In the genomic region with DNA sequence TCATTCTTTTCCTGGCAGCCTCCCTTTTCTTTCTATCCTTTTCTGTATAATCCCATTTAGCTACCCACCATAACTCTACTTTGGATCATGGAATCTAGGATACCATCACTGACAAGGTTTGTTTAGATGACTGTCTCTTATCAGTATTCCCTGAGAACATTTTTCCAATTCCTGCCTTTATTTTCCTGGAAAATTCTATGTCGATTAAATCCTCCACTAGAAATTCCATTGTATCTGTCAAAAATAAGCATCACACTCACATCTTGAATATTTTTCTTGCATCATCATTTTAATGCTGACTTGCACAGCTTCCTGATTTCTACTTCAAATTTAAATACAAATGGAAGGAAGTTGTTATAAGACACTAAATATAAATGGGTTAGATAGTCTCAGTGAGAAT, we compare ENCODE assay signal across 15 cellular contexts. TPM values are rescaled to one million over a fixed set of nuclear protein-coding genes. Genes with fewer than 3 reads are reported as not detected.
DNase-seq lines count a peak whose midpoint lies in the region; ATAC-seq and TF ChIP-seq lines count a peak whose summit lies in the region.
"Had no signal": no experiment of that assay in that cellular context is flagged by ENCODE, and none has a peak within 500 bp of the region (broad histone marks: within the 10 kb centered on the region; RNA-seq: fewer than 3 reads in every experiment).

No MANE protein-coding gene starts in this region.

- H3F3A ChIP-seq in SK-N-SH (replicated peaks; ENCODE audit: insufficient read depth) = peaks cover 20% of the 10 kb centered on the region

- H3K27ac ChIP-seq in SK-N-SH (ENCODE audit: low read depth in 2 of 2, low read length in 1 of 2) (peak overlapping the region; percentile 97 to 98; a peak in 3 of 4 replicates), layer of hippocampus (ENCODE audit: low read depth, low read length) (peak overlapping the region; percentile 72), suprapubic skin (peak overlapping the region; percentile 42)
- H3K27ac ChIP-seq: 22Rv1, SJSA1 had no signal

- peaks cover 11 to 12% of the 10 kb centered on the region in 2 experiments for H3K36me3 ChIP-seq in SK-N-SH (replicated peaks in 1 of 2; ENCODE audit: control insufficient read depth in 1 of 2, insufficient read depth in 2 of 2, low read length in 1 of 2)
- no peaks in the 10 kb centered on the region for H3K36me3 ChIP-seq in adipocyte (ENCODE audit: control insufficient read depth, insufficient read depth, low read length, severe bottlenecking)
- H3K36me3 ChIP-seq in suprapubic skin = no peaks in the 10 kb centered on the region

- no peak for TF ChIP-seq RAD21 in SK-N-SH (IDR thresholded peaks at IDR 0.05; ENCODE audit: low read length)

- TF ChIP-seq CTCF in SK-N-SH (IDR thresholded peaks at IDR 0.05) = no peak
- no peak for TF ChIP-seq CTCF in suprapubic skin (IDR thresholded peaks at IDR 0.05)

- CTCF ChIA-PET in SK-N-SH (lab: Yijun Ruan, JAX) = interaction anchor here (1.2 to 4.4 kb wide), 5 partner anchors 12 to 92 kb away, joined by 3 to 16 read pairs (median 12); no protein-coding TSS in a partner anchor

- H3K9ac ChIP-seq in SK-N-SH (no peak overlapping the region), adipocyte (ENCODE audit: low read length) (no peak overlapping the region)

- WGBS in SK-N-SH (ENCODE audit: low lambda C conversion rate) = 80% methylated on average over 1 of the region's 1 CpG
- 85% methylated on average over 1 of the region's 1 CpG for WGBS in suprapubic skin

- H3K4me1 ChIP-seq in SK-N-SH (ENCODE audit: control insufficient read depth in 1 of 2, insufficient read depth in 2 of 2, low read depth in 1 of 2, low read length in 1 of 2) = peaks cover 15 to 25% of the 10 kb centered on the region in 2 experiments; a peak in 3 of 4 replicates
- H3K4me1 ChIP-seq in adipocyte (ENCODE audit: control insufficient read depth, insufficient read depth, low read length) = peaks cover 18% of the 10 kb centered on the region
- peaks cover 41% of the 10 kb centered on the region for H3K4me1 ChIP-seq in suprapubic skin

- peak overlapping the region in 1 of 2 experiments; percentile 81; a peak in 2 of 4 replicates for H3K4me3 ChIP-seq in SK-N-SH (ENCODE audit: low read depth in 2 of 2, low read length in 1 of 2)
- H3K4me3 ChIP-seq in adipocyte (ENCODE audit: low read length) = peak overlapping the region; percentile 87
- no peak overlapping the region for H3K4me3 ChIP-seq in suprapubic skin
- H3K4me3 ChIP-seq: SJSA1 had no signal

- H3K9me2 ChIP-seq in SK-N-SH = no peaks in the 10 kb centered on the region

- H3K27me3 ChIP-seq in SK-N-SH (ENCODE audit: insufficient read depth) (no peaks in the 10 kb centered on the region), adipocyte (replicated peaks; ENCODE audit: control insufficient read depth, insufficient read depth, low read length) (no peaks in the 10 kb centered on the region), layer of hippocampus (ENCODE audit: control insufficient read depth, insufficient read depth, low read length) (no peaks in the 10 kb centered on the region), suprapubic skin (no peaks in the 10 kb centered on the region)
- H3K27me3 ChIP-seq: SJSA1 had no signal

- peak overlapping the region; percentile 94; the same call in 1 of the 2 replicates for H3K4me2 ChIP-seq in SK-N-SH

- POLR2A ChIA-PET in SK-N-SH (lab: Yijun Ruan, JAX) = no interaction called here

- H3K9me3 ChIP-seq in SK-N-SH (0 out of 2 replicates have a peak, but pooled peaks cover 8% of the 10 kb centered on the region), adipocyte (ENCODE audit: control insufficient read depth, low read length) (peaks cover 5% of the 10 kb centered on the region), suprapubic skin (no peaks in the 10 kb centered on the region)

- H2AFZ ChIP-seq in SK-N-SH (ENCODE audit: low read depth) = no peak overlapping the region

- DNase-seq in SK-N-SH = no peak
- no peak for DNase-seq in adipocyte (ENCODE audit: low read depth)
- no peak for DNase-seq in suprapubic skin (ENCODE audit: low spot score in 2 of 2)
- DNase-seq in NCI-H2081 treated with DMSO at 0.1 percent for 48 hours (lab: John Stamatoyannopoulos, UW) = no peak
- DNase-seq in T-helper 9 cell = no peak
- DNase-seq in 8988T = no peak
- DNase-seq: activated CD4-positive, CD25-positive, alpha-beta regulatory T cell treated with anti-CD3 and anti-CD28 coated beads, Interleukin-2, amount 50 U/mL, for 72 hours; HCEC 1CT; NCI-H82; stimulated activated CD4-positive, alpha-beta T cell treated with anti-CD3 and anti-CD28 coated beads, Interleukin-4, amount 100 ng/mL, for 24 hours; stimulated activated naive CD8-positive, alpha-beta T cell treated with anti-CD3 and anti-CD28 coated beads, Interleukin-15, amount 100 ng/mL, for 72 hours had no signal

- ATAC-seq in SK-N-SH treated with all-trans-retinoic acid at 6 μM for 48 hours = no peak
- ATAC-seq: stimulated activated naive CD8-positive, alpha-beta T cell treated with anti-CD3 and anti-CD28 coated beads, Interleukin-15, amount 100 ng/mL, for 72 hours had no signal

- peaks cover 60% of the 10 kb centered on the region for H3K79me2 ChIP-seq in SK-N-SH (ENCODE audit: insufficient read depth)

- H4K20me1 ChIP-seq in SK-N-SH (ENCODE audit: insufficient read depth) = no peaks in the 10 kb centered on the region

- TF ChIP-seq EP300 in SK-N-SH (IDR thresholded peaks at IDR 0.05; ENCODE audit: borderline replicate concordance in 1 of 2, low read depth in 1 of 2, low read length in 1 of 2) (no peak), suprapubic skin (IDR thresholded peaks at IDR 0.05) (no peak)

- no peak for TF ChIP-seq POLR2A in suprapubic skin (IDR thresholded peaks at IDR 0.05)

TF ChIP-seq in SK-N-SH, 30 proteins besides CTCF, POLR2A, EP300 and RAD21 (continues in another document):
- TF ChIP-seq FOSL2 (IDR thresholded peaks at IDR 0.05; ENCODE audit: borderline replicate concordance, low read depth) (no peak), TCF12 (IDR thresholded peaks at IDR 0.05) (no peak)
- TF ChIP-seq, protein P1, sequence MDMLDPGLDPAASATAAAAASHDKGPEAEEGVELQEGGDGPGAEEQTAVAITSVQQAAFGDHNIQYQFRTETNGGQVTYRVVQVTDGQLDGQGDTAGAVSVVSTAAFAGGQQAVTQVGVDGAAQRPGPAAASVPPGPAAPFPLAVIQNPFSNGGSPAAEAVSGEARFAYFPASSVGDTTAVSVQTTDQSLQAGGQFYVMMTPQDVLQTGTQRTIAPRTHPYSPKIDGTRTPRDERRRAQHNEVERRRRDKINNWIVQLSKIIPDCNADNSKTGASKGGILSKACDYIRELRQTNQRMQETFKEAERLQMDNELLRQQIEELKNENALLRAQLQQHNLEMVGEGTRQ (IDR thresholded peaks at IDR 0.05; ENCODE audit: borderline replicate concordance, low read depth, low read length) = no peak

TF ChIP-seq in SK-N-SH treated with all-trans-retinoic acid at 6 μM for 48 hours, 23 proteins besides CTCF, POLR2A, EP300 and RAD21 (continues in another document):
- no peak for TF ChIP-seq ZNF565 (CRISPR knock-in tag; conservative IDR thresholded peaks at IDR 0.05; ENCODE audit: low read depth)
- no peak for TF ChIP-seq SNAI2 (CRISPR knock-in tag; IDR thresholded peaks at IDR 0.05)
- TF ChIP-seq GLIS3 (CRISPR knock-in tag; IDR thresholded peaks at IDR 0.05) = no peak
- TF ChIP-seq ZNF70 (CRISPR knock-in tag; IDR thresholded peaks at IDR 0.05) = no peak
- TF ChIP-seq ISL1 (CRISPR knock-in tag; IDR thresholded peaks at IDR 0.05) = no peak
- TF ChIP-seq TCF4 (CRISPR knock-in tag; IDR thresholded peaks at IDR 0.05; ENCODE audit: borderline replicate concordance) = no peak
- TF ChIP-seq BACH2 (CRISPR knock-in tag; IDR thresholded peaks at IDR 0.05; ENCODE audit: borderline replicate concordance) = no peak
- no peak for TF ChIP-seq ZC3H10 (CRISPR knock-in tag; IDR thresholded peaks at IDR 0.05)
- TF ChIP-seq, protein P2, sequence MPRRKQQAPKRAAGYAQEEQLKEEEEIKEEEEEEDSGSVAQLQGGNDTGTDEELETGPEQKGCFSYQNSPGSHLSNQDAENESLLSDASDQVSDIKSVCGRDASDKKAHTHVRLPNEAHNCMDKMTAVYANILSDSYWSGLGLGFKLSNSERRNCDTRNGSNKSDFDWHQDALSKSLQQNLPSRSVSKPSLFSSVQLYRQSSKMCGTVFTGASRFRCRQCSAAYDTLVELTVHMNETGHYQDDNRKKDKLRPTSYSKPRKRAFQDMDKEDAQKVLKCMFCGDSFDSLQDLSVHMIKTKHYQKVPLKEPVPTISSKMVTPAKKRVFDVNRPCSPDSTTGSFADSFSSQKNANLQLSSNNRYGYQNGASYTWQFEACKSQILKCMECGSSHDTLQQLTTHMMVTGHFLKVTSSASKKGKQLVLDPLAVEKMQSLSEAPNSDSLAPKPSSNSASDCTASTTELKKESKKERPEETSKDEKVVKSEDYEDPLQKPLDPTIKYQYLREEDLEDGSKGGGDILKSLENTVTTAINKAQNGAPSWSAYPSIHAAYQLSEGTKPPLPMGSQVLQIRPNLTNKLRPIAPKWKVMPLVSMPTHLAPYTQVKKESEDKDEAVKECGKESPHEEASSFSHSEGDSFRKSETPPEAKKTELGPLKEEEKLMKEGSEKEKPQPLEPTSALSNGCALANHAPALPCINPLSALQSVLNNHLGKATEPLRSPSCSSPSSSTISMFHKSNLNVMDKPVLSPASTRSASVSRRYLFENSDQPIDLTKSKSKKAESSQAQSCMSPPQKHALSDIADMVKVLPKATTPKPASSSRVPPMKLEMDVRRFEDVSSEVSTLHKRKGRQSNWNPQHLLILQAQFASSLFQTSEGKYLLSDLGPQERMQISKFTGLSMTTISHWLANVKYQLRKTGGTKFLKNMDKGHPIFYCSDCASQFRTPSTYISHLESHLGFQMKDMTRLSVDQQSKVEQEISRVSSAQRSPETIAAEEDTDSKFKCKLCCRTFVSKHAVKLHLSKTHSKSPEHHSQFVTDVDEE (CRISPR knock-in tag; IDR thresholded peaks at IDR 0.05) = no peak
- no peak for TF ChIP-seq ZFP3 (CRISPR knock-in tag; IDR thresholded peaks at IDR 0.05)
- no peak for TF ChIP-seq TOX (CRISPR knock-in tag; IDR thresholded peaks at IDR 0.05; ENCODE audit: borderline replicate concordance)

RNA-seq across cellular contexts. Expression of a gene that starts 20.2 kb away (rescaled TPM):
- 16.4 and 21.2 TPM in 2 replicates for polyA plus RNA-seq in SK-N-SH (2012; rRNA removed)
- 13.7 and 16.3 TPM in 2 replicates for polyA plus RNA-seq in SK-N-SH (2012; cell fraction: cytosol; rRNA removed)
- polyA plus RNA-seq in SK-N-SH (2012; cell fraction: nucleus; rRNA removed) = 21.6 and 24.9 TPM in 2 replicates
- total RNA-seq in suprapubic skin = 10 to 100 TPM; 17.3 to 45.1 (median 37.5) TPM

Comparison
In these comparisons a context has a peak if more than half of its experiments do, and no peak if none do; other contexts are left out.
1. H3K27ac ChIP-seq: peak in every context shown above with its lines; median percentile 98 in SK-N-SH; 72 in layer of hippocampus; 42 in suprapubic skin.